ENCODE assay signal across 7 cellular contexts in genomic region chr17:40075216-40076100, GRCh38. TPM values are rescaled to one million over a fixed set of nuclear protein-coding genes. Genes with fewer than 3 reads are reported as not detected.
DNase-seq lines count a peak whose midpoint lies in the region; ATAC-seq and TF ChIP-seq lines count a peak whose summit lies in the region.

No MANE protein-coding gene starts in this region.

- peaks cover 0 to 18% of the 10 kb centered on the region in 2 donors for H3K36me3 ChIP-seq in left lung

- H3K4me3 ChIP-seq in left lung: no peak overlapping the region

- ATAC-seq in activated CD4-positive, CD25-positive, alpha-beta regulatory T cell treated with anti-CD3 and anti-CD28 coated beads, Interleukin-2, amount 50 U/mL, for 24 hours: peak; percentile 73 to 81
- ATAC-seq in left lung (peak; percentile 67), HG03095 (IDR thresholded peaks at IDR 0.05; ENCODE audit: unreplicated experiment) (no peak)

- no peaks in the 10 kb centered on the region for H3K9me3 ChIP-seq in left lung

- peak overlapping the region; percentile 65 to 83 for H3K27ac ChIP-seq in left lung

- peaks cover 48 to 68% of the 10 kb centered on the region in 2 donors for H3K4me1 ChIP-seq in left lung

- TF ChIP-seq CTCF in GM12874 (IDR thresholded peaks at IDR 0.05; ENCODE audit: insufficient read depth, low read depth, low read length): peak; percentile 97
- TF ChIP-seq CTCF in left lung (IDR thresholded peaks at IDR 0.05): peak; percentile 72 to 95

- DNase-seq in NCI-H2029 treated with DMSO at 0.1 percent for 48 hours (lab: John Stamatoyannopoulos, UW): peak; percentile 46
- peak; percentile 73 for DNase-seq in cerebellum (ENCODE audit: low spot score)
- peak; percentile 75 to 86 for DNase-seq in left lung
- peak; percentile 66 for DNase-seq in stimulated activated CD4-positive, alpha-beta T cell treated with anti-CD3 and anti-CD28 coated beads, Interleukin-4, amount 100 ng/mL, for 1 hour

- no peaks in the 10 kb centered on the region for H3K27me3 ChIP-seq in left lung

- intact Hi-C loops in left lung (cut with DNase I): no loop called here

RNA-seq across cellular contexts. Expression of gene THRA, which starts 12.7 kb away (rescaled TPM):
- 69.7 TPM for total RNA-seq in cerebellum
- 10 to 100 TPM; 37.9 to 45.2 TPM for total RNA-seq in left lung

RNA-seq across cellular contexts. Expression of gene MED24, which starts 21.2 kb away (rescaled TPM):
- 75.9 TPM for total RNA-seq in cerebellum
- 10 to 100 TPM; 72.0 to 75.2 TPM for total RNA-seq in left lung

RNA-seq across cellular contexts. Expression of gene NR1D1, which starts 24.9 kb away (rescaled TPM):
- total RNA-seq in cerebellum (0.54 TPM), left lung (10 to 100 TPM in 1 of 2 donors, 1 to 10 TPM in 1; 6.5 to 11.4 TPM)

RNA-seq across cellular contexts. Expression of gene MSL1, which starts 46.3 kb away (rescaled TPM):
- 84.8 TPM for total RNA-seq in cerebellum
- total RNA-seq in left lung: 100 to 1,000 TPM in 1 of 2 donors, 10 to 100 TPM in 1; 84.1 to 112 TPM
